1 cellular context compared by ENCODE assay signal in the genomic region with DNA sequence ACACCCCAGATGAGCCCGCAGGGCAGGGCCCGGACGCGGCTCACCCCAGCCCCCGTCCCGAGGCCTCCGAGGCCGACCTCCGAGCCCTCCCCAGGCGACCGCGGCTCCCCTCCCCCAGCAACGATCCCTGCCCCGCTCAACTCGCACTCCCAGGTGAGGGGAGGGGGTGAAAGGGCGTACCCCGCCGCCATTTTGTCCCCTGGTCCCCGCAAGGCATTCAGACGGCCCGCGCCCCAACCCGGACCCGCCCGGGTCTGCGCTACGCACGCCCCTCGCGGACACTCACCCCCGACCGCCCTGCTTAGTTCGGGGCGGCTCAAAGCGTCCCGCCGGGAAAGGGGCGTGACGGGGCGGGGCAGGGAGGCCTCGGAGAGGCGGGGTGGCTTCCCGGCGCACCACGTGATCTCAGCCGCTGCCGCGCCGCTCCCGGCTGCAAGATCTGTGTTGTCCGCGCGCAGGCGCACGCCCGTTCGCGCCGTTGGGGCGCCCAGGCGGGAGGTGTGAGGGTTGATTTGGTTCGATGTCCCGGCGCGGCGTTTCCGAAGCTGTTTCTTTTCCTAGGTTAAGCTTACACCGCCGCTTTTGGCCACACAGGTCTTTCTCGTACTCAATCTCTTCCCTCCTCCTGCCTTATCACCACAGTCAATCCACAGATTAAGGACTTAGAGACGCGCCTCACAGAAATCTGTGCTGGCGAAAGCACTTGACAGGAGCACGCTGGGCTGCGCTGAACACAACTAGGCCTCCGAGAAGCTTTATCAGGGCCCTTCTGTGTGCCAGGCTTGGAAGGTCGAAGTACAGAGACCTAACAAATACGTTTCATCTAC.
TF ChIP-seq lines count a peak whose summit lies in the region.

Gene SCAPER (minus strand): TSS at position 328 of the 827 bp plus-strand sequence. CDS start 21,523 bp downstream, outside the sequence.

TF ChIP-seq in GM12878, 131 proteins besides CTCF, POLR2A, EP300 and RAD21 (continued from another document and continues in another):
- TF ChIP-seq ZNF687 (IDR thresholded peaks at IDR 0.05) (peak; percentile 94), NRF1 (conservative IDR thresholded peaks at IDR 0.05; ENCODE audit: low read depth, low read length) (peak; percentile 90), CBFB (IDR thresholded peaks at IDR 0.05; ENCODE audit: low read depth) (0 out of 2 replicates have a peak, but pooled peaks have one; percentile 52), RAD51 (IDR thresholded peaks at IDR 0.05) (peak; percentile 91), IKZF1 (conservative IDR thresholded peaks at IDR 0.05) (peak; percentile 50; the same call in 1 of the 2 replicates), JUNB (IDR thresholded peaks at IDR 0.05) (no peak), HDGF (IDR thresholded peaks at IDR 0.05) (peak; percentile 47; the same call in 1 of the 2 replicates), ZNF384 (IDR thresholded peaks at IDR 0.05; ENCODE audit: borderline replicate concordance, low read depth, low read length) (no peak), BCL11A (IDR thresholded peaks at IDR 0.05; ENCODE audit: low read depth, low read length) (no peak), RELB (IDR thresholded peaks at IDR 0.05; ENCODE audit: low read depth) (0 out of 2 replicates have a peak, but pooled peaks have one; percentile 31), TCF12 (IDR thresholded peaks at IDR 0.05; ENCODE audit: low read depth, low read length) (0 out of 2 replicates have a peak, but pooled peaks have one; percentile 15), SRF (IDR thresholded peaks at IDR 0.05; ENCODE audit: low read depth in 2 of 2, low read length in 2 of 2) (no peak), ASH2L (IDR thresholded peaks at IDR 0.05; ENCODE audit: borderline replicate concordance, low read depth) (peak; percentile 92; the same call in 1 of the 2 replicates), MXI1 (IDR thresholded peaks at IDR 0.05; ENCODE audit: low read depth, low read length) (0 out of 2 replicates have a peak, but pooled peaks have one; percentile 16), HDAC2 (IDR thresholded peaks at IDR 0.05) (no peak), USF2 (IDR thresholded peaks at IDR 0.05; ENCODE audit: borderline replicate concordance, low read depth, low read length) (peak; percentile 83), NBN (IDR thresholded peaks at IDR 0.05) (peak; percentile 60; the same call in 1 of the 2 replicates), NR2C1 (IDR thresholded peaks at IDR 0.05) (no peak), ZBTB4 (CRISPR knock-in tag; IDR thresholded peaks at IDR 0.05) (no peak), MYB (IDR thresholded peaks at IDR 0.05; ENCODE audit: borderline replicate concordance, low read depth, low read length) (no peak), EED (IDR thresholded peaks at IDR 0.05; ENCODE audit: low read depth) (no peak), POLR2AphosphoS5 (IDR thresholded peaks at IDR 0.05; ENCODE audit: low read length) (no peak), GATAD2B (conservative IDR thresholded peaks at IDR 0.05; ENCODE audit: low read depth) (no peak), FOXK2 (IDR thresholded peaks at IDR 0.05) (no peak), FOXM1 (IDR thresholded peaks at IDR 0.05; ENCODE audit: low read depth, low read length) (no peak), RB1 (IDR thresholded peaks at IDR 0.05; ENCODE audit: borderline replicate concordance) (peak; percentile 90), RELA (IDR thresholded peaks at IDR 0.05; ENCODE audit: borderline replicate concordance, partially characterized antibody) (peak; percentile 59), PML (IDR thresholded peaks at IDR 0.05; ENCODE audit: low read length) (no peak), ZBED1 (IDR thresholded peaks at IDR 0.05; ENCODE audit: borderline replicate concordance) (no peak), YY1 (IDR thresholded peaks at IDR 0.05; ENCODE audit: low read depth, low read length) (peak; percentile 93), NR2F1 (conservative IDR thresholded peaks at IDR 0.05) (peak; percentile 45)
- TF ChIP-seq, protein P1, sequence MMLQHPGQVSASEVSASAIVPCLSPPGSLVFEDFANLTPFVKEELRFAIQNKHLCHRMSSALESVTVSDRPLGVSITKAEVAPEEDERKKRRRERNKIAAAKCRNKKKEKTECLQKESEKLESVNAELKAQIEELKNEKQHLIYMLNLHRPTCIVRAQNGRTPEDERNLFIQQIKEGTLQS (IDR thresholded peaks at IDR 0.05; ENCODE audit: borderline replicate concordance, extremely low read depth, low read depth, low read length), result peak; percentile 73; the same call in 1 of the 2 replicates
- TF ChIP-seq, protein P2, sequence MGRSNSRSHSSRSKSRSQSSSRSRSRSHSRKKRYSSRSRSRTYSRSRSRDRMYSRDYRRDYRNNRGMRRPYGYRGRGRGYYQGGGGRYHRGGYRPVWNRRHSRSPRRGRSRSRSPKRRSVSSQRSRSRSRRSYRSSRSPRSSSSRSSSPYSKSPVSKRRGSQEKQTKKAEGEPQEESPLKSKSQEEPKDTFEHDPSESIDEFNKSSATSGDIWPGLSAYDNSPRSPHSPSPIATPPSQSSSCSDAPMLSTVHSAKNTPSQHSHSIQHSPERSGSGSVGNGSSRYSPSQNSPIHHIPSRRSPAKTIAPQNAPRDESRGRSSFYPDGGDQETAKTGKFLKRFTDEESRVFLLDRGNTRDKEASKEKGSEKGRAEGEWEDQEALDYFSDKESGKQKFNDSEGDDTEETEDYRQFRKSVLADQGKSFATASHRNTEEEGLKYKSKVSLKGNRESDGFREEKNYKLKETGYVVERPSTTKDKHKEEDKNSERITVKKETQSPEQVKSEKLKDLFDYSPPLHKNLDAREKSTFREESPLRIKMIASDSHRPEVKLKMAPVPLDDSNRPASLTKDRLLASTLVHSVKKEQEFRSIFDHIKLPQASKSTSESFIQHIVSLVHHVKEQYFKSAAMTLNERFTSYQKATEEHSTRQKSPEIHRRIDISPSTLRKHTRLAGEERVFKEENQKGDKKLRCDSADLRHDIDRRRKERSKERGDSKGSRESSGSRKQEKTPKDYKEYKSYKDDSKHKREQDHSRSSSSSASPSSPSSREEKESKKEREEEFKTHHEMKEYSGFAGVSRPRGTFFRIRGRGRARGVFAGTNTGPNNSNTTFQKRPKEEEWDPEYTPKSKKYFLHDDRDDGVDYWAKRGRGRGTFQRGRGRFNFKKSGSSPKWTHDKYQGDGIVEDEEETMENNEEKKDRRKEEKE (IDR thresholded peaks at IDR 0.05), result no peak
- TF ChIP-seq, protein P3, sequence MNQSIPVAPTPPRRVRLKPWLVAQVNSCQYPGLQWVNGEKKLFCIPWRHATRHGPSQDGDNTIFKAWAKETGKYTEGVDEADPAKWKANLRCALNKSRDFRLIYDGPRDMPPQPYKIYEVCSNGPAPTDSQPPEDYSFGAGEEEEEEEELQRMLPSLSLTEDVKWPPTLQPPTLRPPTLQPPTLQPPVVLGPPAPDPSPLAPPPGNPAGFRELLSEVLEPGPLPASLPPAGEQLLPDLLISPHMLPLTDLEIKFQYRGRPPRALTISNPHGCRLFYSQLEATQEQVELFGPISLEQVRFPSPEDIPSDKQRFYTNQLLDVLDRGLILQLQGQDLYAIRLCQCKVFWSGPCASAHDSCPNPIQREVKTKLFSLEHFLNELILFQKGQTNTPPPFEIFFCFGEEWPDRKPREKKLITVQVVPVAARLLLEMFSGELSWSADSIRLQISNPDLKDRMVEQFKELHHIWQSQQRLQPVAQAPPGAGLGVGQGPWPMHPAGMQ (IDR thresholded peaks at IDR 0.05; ENCODE audit: borderline replicate concordance), result no peak
- TF ChIP-seq, protein P4, sequence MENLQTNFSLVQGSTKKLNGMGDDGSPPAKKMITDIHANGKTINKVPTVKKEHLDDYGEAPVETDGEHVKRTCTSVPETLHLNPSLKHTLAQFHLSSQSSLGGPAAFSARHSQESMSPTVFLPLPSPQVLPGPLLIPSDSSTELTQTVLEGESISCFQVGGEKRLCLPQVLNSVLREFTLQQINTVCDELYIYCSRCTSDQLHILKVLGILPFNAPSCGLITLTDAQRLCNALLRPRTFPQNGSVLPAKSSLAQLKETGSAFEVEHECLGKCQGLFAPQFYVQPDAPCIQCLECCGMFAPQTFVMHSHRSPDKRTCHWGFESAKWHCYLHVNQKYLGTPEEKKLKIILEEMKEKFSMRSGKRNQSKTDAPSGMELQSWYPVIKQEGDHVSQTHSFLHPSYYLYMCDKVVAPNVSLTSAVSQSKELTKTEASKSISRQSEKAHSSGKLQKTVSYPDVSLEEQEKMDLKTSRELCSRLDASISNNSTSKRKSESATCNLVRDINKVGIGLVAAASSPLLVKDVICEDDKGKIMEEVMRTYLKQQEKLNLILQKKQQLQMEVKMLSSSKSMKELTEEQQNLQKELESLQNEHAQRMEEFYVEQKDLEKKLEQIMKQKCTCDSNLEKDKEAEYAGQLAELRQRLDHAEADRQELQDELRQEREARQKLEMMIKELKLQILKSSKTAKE (IDR thresholded peaks at IDR 0.05; ENCODE audit: low read depth, poor library complexity, severe bottlenecking), result no peak
- TF ChIP-seq, protein P5, sequence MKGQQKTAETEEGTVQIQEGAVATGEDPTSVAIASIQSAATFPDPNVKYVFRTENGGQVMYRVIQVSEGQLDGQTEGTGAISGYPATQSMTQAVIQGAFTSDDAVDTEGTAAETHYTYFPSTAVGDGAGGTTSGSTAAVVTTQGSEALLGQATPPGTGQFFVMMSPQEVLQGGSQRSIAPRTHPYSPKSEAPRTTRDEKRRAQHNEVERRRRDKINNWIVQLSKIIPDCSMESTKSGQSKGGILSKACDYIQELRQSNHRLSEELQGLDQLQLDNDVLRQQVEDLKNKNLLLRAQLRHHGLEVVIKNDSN (IDR thresholded peaks at IDR 0.05; ENCODE audit: borderline replicate concordance, extremely low read length, insufficient read depth, low read depth, low read length), result peak; percentile 95
- TF ChIP-seq, protein P6, sequence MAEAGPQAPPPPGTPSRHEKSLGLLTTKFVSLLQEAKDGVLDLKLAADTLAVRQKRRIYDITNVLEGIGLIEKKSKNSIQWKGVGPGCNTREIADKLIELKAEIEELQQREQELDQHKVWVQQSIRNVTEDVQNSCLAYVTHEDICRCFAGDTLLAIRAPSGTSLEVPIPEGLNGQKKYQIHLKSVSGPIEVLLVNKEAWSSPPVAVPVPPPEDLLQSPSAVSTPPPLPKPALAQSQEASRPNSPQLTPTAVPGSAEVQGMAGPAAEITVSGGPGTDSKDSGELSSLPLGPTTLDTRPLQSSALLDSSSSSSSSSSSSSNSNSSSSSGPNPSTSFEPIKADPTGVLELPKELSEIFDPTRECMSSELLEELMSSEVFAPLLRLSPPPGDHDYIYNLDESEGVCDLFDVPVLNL (IDR thresholded peaks at IDR 0.05; ENCODE audit: low read depth, low read length), result no peak
